8 cellular contexts compared by ENCODE assay signal in the genomic region with DNA sequence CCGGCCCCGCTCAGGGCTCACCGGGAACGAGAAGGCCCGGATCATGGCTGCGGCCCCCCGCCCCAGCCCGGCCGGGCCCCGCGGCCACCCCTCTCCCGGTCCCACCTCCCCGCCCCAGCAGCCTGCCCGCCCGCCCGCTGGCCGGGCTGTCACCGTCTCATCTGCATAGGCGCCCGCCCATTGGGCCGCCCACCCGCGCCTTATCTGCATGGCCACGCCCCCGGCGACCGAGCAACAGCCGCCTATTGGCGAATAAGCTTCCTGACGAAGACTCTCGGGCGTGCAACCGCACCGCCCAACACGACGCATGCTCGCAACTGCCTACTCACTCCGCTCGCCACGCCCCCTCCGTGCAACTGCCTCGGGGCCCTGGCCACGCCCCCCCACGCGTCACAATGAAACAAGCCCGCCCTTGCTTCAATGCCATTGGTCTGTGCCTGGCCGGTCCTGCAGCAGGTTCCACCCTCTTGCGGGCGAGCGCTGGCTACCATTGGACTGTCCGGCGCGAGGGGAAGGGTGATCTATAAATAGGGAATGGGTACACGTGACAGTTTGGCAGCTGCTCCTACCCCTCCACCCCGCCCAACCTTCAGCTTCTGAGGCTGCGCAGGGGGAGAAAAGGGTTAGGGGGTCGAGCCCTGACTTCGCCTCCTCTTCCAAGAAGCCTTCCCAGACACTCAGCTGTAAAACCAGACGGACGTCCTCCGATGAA. TPM values are rescaled to one million over a fixed set of nuclear protein-coding genes. Genes with fewer than 3 reads are reported as not detected.
DNase-seq lines count a peak whose midpoint lies in the region; ATAC-seq and TF ChIP-seq lines count a peak whose summit lies in the region.

Gene DACT3, minus strand, starts transcription at position 163 of the 712 bp plus-strand sequence. Its CDS starts 118 bp downstream, at position 45.

- peaks cover 34% of the 10 kb centered on the region for H3K4me1 ChIP-seq in left ventricle myocardium inferior

- H3K27me3 ChIP-seq in left ventricle myocardium inferior (ENCODE audit: low read depth): peaks cover 22% of the 10 kb centered on the region

- peak; percentile 100 for DNase-seq in GM13976 (ENCODE audit: low spot score)
- peak; percentile 99 for DNase-seq in NCI-H1694 treated with DMSO at 0.1 percent for 48 hours (lab: John Stamatoyannopoulos, UW)
- peak; percentile 99 to 100 (median 100) for DNase-seq in T-helper 17 cell
- DNase-seq in anterior cingulate cortex (lab: John Stamatoyannopoulos, UW): peak; percentile 95 to 100 (median 100)
- peak; percentile 100 for DNase-seq in left ventricle myocardium inferior
- peak; percentile 100 for DNase-seq in posterior cingulate gyrus
- DNase-seq in type B pancreatic cell (ENCODE audit: extremely low spot score, unreplicated experiment): peak; percentile 100

- peak within 1 kb of the TSS; percentile 91 for H3K4me3 Mint-ChIP-seq in T-helper 17 cell
- peak within 1 kb of the TSS; percentile 95 for H3K4me3 Mint-ChIP-seq in type B pancreatic cell

- H3K27ac ChIP-seq in left ventricle myocardium inferior (replicated peaks): peak within 1 kb of the TSS; percentile 82

- TF ChIP-seq CTCF in GM13976 (IDR thresholded peaks at IDR 0.05; ENCODE audit: borderline replicate concordance, control extremely low read depth, extremely low read depth, insufficient read depth, missing control alignments) (no peak), left ventricle myocardium inferior (IDR thresholded peaks at IDR 0.05; ENCODE audit: borderline replicate concordance) (peak; percentile 20), type B pancreatic cell (conservative IDR thresholded peaks at IDR 0.05) (no peak)

- peak within 1 kb of the TSS; percentile 81 for H3K4me3 ChIP-seq in left ventricle myocardium inferior

- H3K27me3 Mint-ChIP-seq in T-helper 17 cell (peaks cover 24% of the 10 kb centered on the region), type B pancreatic cell (peaks cover 28% of the 10 kb centered on the region)

- no peaks in the 10 kb centered on the region for H3K36me3 ChIP-seq in left ventricle myocardium inferior

- H3K9me3 ChIP-seq in T-helper 17 cell (ENCODE audit: control insufficient read depth, low read length, poor library complexity, severe bottlenecking) (no peaks in the 10 kb centered on the region), left ventricle myocardium inferior (replicated peaks) (no peaks in the 10 kb centered on the region)

- H3K27ac Mint-ChIP-seq in T-helper 17 cell (peak within 1 kb of the TSS; percentile 84), type B pancreatic cell (peak within 1 kb of the TSS; percentile 92)

- H3K4me1 Mint-ChIP-seq in T-helper 17 cell (peaks cover 16% of the 10 kb centered on the region), type B pancreatic cell (ENCODE audit: unreplicated experiment) (peaks cover 19% of the 10 kb centered on the region)

- H3K36me3 Mint-ChIP-seq in T-helper 17 cell (ENCODE audit: low read depth) (peaks cover 3% of the 10 kb centered on the region), type B pancreatic cell (peaks cover 4% of the 10 kb centered on the region)

- in situ Hi-C loops in GM13976 (cut with MboI; ENCODE audit: low sequenced_read_pairs, unreplicated experiment): loop anchor here (5.0 to 10.0 kb wide), 2 partner anchors 49 to 126 kb away; no protein-coding TSS in a partner anchor

- ATAC-seq in HG02938 (IDR thresholded peaks at IDR 0.05; ENCODE audit: unreplicated experiment) (peak; percentile 91), T-helper 17 cell (peak; percentile 91)

- intact Hi-C loops in left ventricle myocardium inferior (cut with micrococcal nuclease): no loop called here
- intact Hi-C loops in posterior cingulate gyrus (cut with DNase I): loop anchor here (10.0 kb wide), 1 partner anchor 126 kb away; no protein-coding TSS in a partner anchor

- H3K9me3 Mint-ChIP-seq in type B pancreatic cell: no peaks in the 10 kb centered on the region

RNA-seq across cellular contexts. Expression of gene DACT3, which starts in this region (rescaled TPM):
- total RNA-seq in T-helper 17 cell: not detected
- total RNA-seq in left ventricle myocardium inferior: 18.3 TPM
- 1.3 and 24.5 TPM in 2 replicates for total RNA-seq in type B pancreatic cell (ENCODE audit: low replicate concordance)

Comparison
In these comparisons a context has a peak if more than half of its experiments do, and no peak if none do; other contexts are left out.
1. Peak in every context shown above with its lines: DNase-seq, ATAC-seq, H3K4me3 ChIP-seq and H3K27ac ChIP-seq.
2. Peak in DNase-seq and ATAC-seq in T-helper 17 cell; RNA of the gene not detected or under 1 TPM.